8 cellular contexts compared by ENCODE assay signal in genomic region chr3:16849795-16850194, GRCh38. TPM values are rescaled to one million over a fixed set of nuclear protein-coding genes. Genes with fewer than 3 reads are reported as not detected.
DNase-seq lines count a peak whose midpoint lies in the region; ATAC-seq and TF ChIP-seq lines count a peak whose summit lies in the region.

No MANE protein-coding gene starts in this region.

- H3K4me3 Mint-ChIP-seq in HFFc6: peak overlapping the region; percentile 13; the same call in 1 of the 2 replicates

- H3K27me3 ChIP-seq in BJ (ENCODE audit: control insufficient read depth, insufficient read depth, low read length): no peaks in the 10 kb centered on the region

- ATAC-seq in GM18861 (IDR thresholded peaks at IDR 0.05; ENCODE audit: unreplicated experiment) (no peak), HG03039 (IDR thresholded peaks at IDR 0.05; ENCODE audit: unreplicated experiment) (no peak)
- ATAC-seq in activated CD4-positive, CD25-positive, alpha-beta regulatory T cell treated with anti-CD3 and anti-CD28 coated beads, Interleukin-2, amount 50 U/mL, for 24 hours: no peak

- H3K27me3 Mint-ChIP-seq in HFFc6 (ENCODE audit: insufficient read depth): peaks cover under 1% of the 10 kb centered on the region; the same call in 1 of the 2 replicates

- H3K4me1 Mint-ChIP-seq in HFFc6 (ENCODE audit: low read depth): peaks cover 14% of the 10 kb centered on the region

- H3K4me3 ChIP-seq in BJ (ENCODE audit: low read depth, low read length): no peak overlapping the region

- POLR2A ChIA-PET in BJ (lab: Charles Lee): no interaction called here

- peak; percentile 19 for DNase-seq in BJ (ENCODE audit: low read depth)
- peak; percentile 38 for DNase-seq in HFFc6
- DNase-seq in astrocyte of the hippocampus (ENCODE audit: low read depth, low spot score): peak; percentile 18
- DNase-seq in medulla oblongata (ENCODE audit: extremely low spot score): peak; percentile 13
- no peak for DNase-seq in hippocampal formation (lab: John Stamatoyannopoulos, UW)

- no peaks in the 10 kb centered on the region for H3K9me3 Mint-ChIP-seq in HFFc6

- TF ChIP-seq CTCF in BJ (IDR thresholded peaks at IDR 0.05; ENCODE audit: insufficient read depth, low read depth, low read length): no peak
- TF ChIP-seq CTCF in HFFc6 (IDR thresholded peaks at IDR 0.05): no peak

- CTCF ChIA-PET in BJ (lab: Yijun Ruan, JAX): no interaction called here

- no peak overlapping the region for H3K27ac Mint-ChIP-seq in HFFc6

- H3K36me3 ChIP-seq in BJ (ENCODE audit: control insufficient read depth, insufficient read depth, low read length): no peaks in the 10 kb centered on the region

- H3K36me3 Mint-ChIP-seq in HFFc6 (ENCODE audit: low read depth): no peaks in the 10 kb centered on the region

RNA-seq across cellular contexts. Expression of gene PLCL2, which starts 35.0 kb away (rescaled TPM):
- 1.9 and 2.7 TPM in 2 replicates for polyA plus RNA-seq in BJ (2011; rRNA removed)
- polyA minus RNA-seq in BJ (2011; rRNA and poly(A)+ RNA removed): 4.4 and 5.2 TPM in 2 replicates
- 1 to 10 TPM; 3.9 to 6.4 (median 5.7) TPM for total RNA-seq in HFFc6 (2021; fragmentation: NEBNext Ultra II Directional; extraction: Animal tissue kit (Norgen Biotek cat#: 25700))

Comparison
In these comparisons a context has a peak if more than half of its experiments do, and no peak if none do; other contexts are left out.
1. DNase-seq: peak in BJ (single experiment), HFFc6 (single experiment), astrocyte of the hippocampus (single experiment) and medulla oblongata (single experiment); none in hippocampal formation (0 of 2).